ENCODE assay signal across 12 cellular contexts in genomic region chr12:95836185-95836609, GRCh38.
DNase-seq lines count a peak whose midpoint lies in the region; ATAC-seq and TF ChIP-seq lines count a peak whose summit lies in the region.
"Had no signal": no experiment of that assay in that cellular context is flagged by ENCODE, and none has a peak within 500 bp of the region (broad histone marks: within the 10 kb centered on the region; RNA-seq: fewer than 3 reads in every experiment).

No MANE protein-coding gene starts in this region.

- H3K4me3 ChIP-seq in foreskin fibroblast (ENCODE audit: low read depth in 1 of 2, low read length in 2 of 2) = no peak overlapping the region
- H3K4me3 ChIP-seq: gastroesophageal sphincter, GM12878, SJSA1 had no signal

- DNase-seq in AG20443 (ENCODE audit: low spot score) = peak; percentile 35
- DNase-seq in NCI-H1092 (lab: John Stamatoyannopoulos, UW) = peak; percentile 15
- peak; percentile 59 for DNase-seq in RKO (ENCODE audit: low spot score)
- peak; percentile 76 to 90 for DNase-seq in foreskin fibroblast
- DNase-seq in superior temporal gyrus (ENCODE audit: extremely low spot score) = no peak
- no peak for DNase-seq in OCI-M2 (lab: John Stamatoyannopoulos, UW; ENCODE audit: unreplicated experiment)
- DNase-seq: activated CD4-positive, alpha-beta T cell treated with anti-CD3 and anti-CD28 coated beads, Interleukin-2, amount 50 U/mL, for 1 hour had no signal

- no peak for TF ChIP-seq CTCF in foreskin fibroblast (IDR thresholded peaks at IDR 0.05; ENCODE audit: low read depth, low read length)

- no peak for ATAC-seq in HG02938 (IDR thresholded peaks at IDR 0.05; ENCODE audit: unreplicated experiment)
- no peak for ATAC-seq in HG02571 (IDR thresholded peaks at IDR 0.05; ENCODE audit: unreplicated experiment)
- ATAC-seq: gastroesophageal sphincter, GM12878 had no signal

Comparison
In these comparisons a context has a peak if more than half of its experiments do, and no peak if none do; other contexts are left out.
1. DNase-seq: peak in AG20443 (single experiment), NCI-H1092 (single experiment), RKO (single experiment) and foreskin fibroblast (2 of 2); none in superior temporal gyrus (single experiment) and OCI-M2 (single experiment).